ENCODE assay signal across 11 cellular contexts in genomic region chr5:54021413-54022155, GRCh38.
DNase-seq lines count a peak whose midpoint lies in the region; ATAC-seq and TF ChIP-seq lines count a peak whose summit lies in the region.
"Had no signal": no experiment of that assay in that cellular context is flagged by ENCODE, and none has a peak within 500 bp of the region (broad histone marks: within the 10 kb centered on the region; RNA-seq: fewer than 3 reads in every experiment).

No MANE protein-coding gene starts in this region.

- H3K4me3 ChIP-seq in stomach, result no peak overlapping the region
- H3K4me3 ChIP-seq: HAP-1, thyroid gland had no signal

- no peak for DNase-seq in activated naive CD4-positive, alpha-beta T cell treated with anti-CD3 and anti-CD28 coated beads, Interleukin-2, amount 50 U/mL, for 16 hours
- DNase-seq in RPMI7951 (ENCODE audit: low read depth), result peak; percentile 2
- DNase-seq in central memory CD8-positive, alpha-beta T cell (ENCODE audit: low spot score in 2 of 2), result no peak
- DNase-seq in stimulated activated effector memory CD8-positive, alpha-beta T cell treated with anti-CD3 and anti-CD28 coated beads, Interleukin-12 subunit alpha, Interleukin-12 subunit beta, amount 100 ng/mL, for 72 hours (ENCODE audit: low spot score in 2 of 2), result no peak
- DNase-seq in stomach, result no peak
- DNase-seq in COR-L47 (lab: John Stamatoyannopoulos, UW), result no peak
- DNase-seq: thyroid gland had no signal

- intact Hi-C loops in stomach (cut with DNase I; ENCODE audit: low total_unique reads), result no loop called here

- WGBS in stomach, 5 donors, result 70 to 81% (median 75%) methylated on average over 5 of the region's 5 CpGs

- H3K4me3 Mint-ChIP-seq in activated naive CD4-positive, alpha-beta T cell treated with anti-CD3 and anti-CD28 coated beads, Interleukin-2, amount 50 U/mL, for 24 hours, result peak overlapping the region; percentile 67
- no peak overlapping the region for H3K4me3 Mint-ChIP-seq in central memory CD8-positive, alpha-beta T cell
- H3K4me3 Mint-ChIP-seq in stimulated activated effector memory CD8-positive, alpha-beta T cell treated with anti-CD3 and anti-CD28 coated beads, Interleukin-12 subunit alpha, Interleukin-12 subunit beta, amount 100 ng/mL, for 72 hours, result peak overlapping the region; percentile 36

- ATAC-seq in central memory CD8-positive, alpha-beta T cell (replicated peaks; ENCODE audit: extremely low read depth, poor library complexity, severe bottlenecking), result no peak
- ATAC-seq in stimulated activated effector memory CD8-positive, alpha-beta T cell treated with anti-CD3 and anti-CD28 coated beads, Interleukin-12 subunit alpha, Interleukin-12 subunit beta, amount 100 ng/mL, for 72 hours, result peak; percentile 69
- no peak for ATAC-seq in GM21737 (IDR thresholded peaks at IDR 0.05; ENCODE audit: unreplicated experiment)

- no peak for TF ChIP-seq EP300 in stomach (IDR thresholded peaks at IDR 0.05)

- peak overlapping the region; percentile 78 for H3K27ac Mint-ChIP-seq in activated naive CD4-positive, alpha-beta T cell treated with anti-CD3 and anti-CD28 coated beads, Interleukin-2, amount 50 U/mL, for 24 hours
- peak overlapping the region; percentile 67 for H3K27ac Mint-ChIP-seq in central memory CD8-positive, alpha-beta T cell (ENCODE audit: low read depth)
- H3K27ac Mint-ChIP-seq in stimulated activated effector memory CD8-positive, alpha-beta T cell treated with anti-CD3 and anti-CD28 coated beads, Interleukin-12 subunit alpha, Interleukin-12 subunit beta, amount 100 ng/mL, for 72 hours, result peak overlapping the region; percentile 21

- no peaks in the 10 kb centered on the region for H3K27me3 ChIP-seq in stomach
- H3K27me3 ChIP-seq: thyroid gland had no signal

- peaks cover 18% of the 10 kb centered on the region for H3K36me3 Mint-ChIP-seq in activated naive CD4-positive, alpha-beta T cell treated with anti-CD3 and anti-CD28 coated beads, Interleukin-2, amount 50 U/mL, for 24 hours
- H3K36me3 Mint-ChIP-seq in central memory CD8-positive, alpha-beta T cell (ENCODE audit: insufficient read depth), result peaks cover 5% of the 10 kb centered on the region
- H3K36me3 Mint-ChIP-seq in stimulated activated effector memory CD8-positive, alpha-beta T cell treated with anti-CD3 and anti-CD28 coated beads, Interleukin-12 subunit alpha, Interleukin-12 subunit beta, amount 100 ng/mL, for 72 hours, result no peaks in the 10 kb centered on the region

- no peak for TF ChIP-seq POLR2A in stomach (IDR thresholded peaks at IDR 0.05)

- H3K4me1 Mint-ChIP-seq in activated naive CD4-positive, alpha-beta T cell treated with anti-CD3 and anti-CD28 coated beads, Interleukin-2, amount 50 U/mL, for 24 hours, result peaks cover 31% of the 10 kb centered on the region
- peaks cover 23% of the 10 kb centered on the region for H3K4me1 Mint-ChIP-seq in central memory CD8-positive, alpha-beta T cell
- H3K4me1 Mint-ChIP-seq in stimulated activated effector memory CD8-positive, alpha-beta T cell treated with anti-CD3 and anti-CD28 coated beads, Interleukin-12 subunit alpha, Interleukin-12 subunit beta, amount 100 ng/mL, for 72 hours, result peaks cover 26% of the 10 kb centered on the region

- no peaks in the 10 kb centered on the region for H3K27me3 Mint-ChIP-seq in activated naive CD4-positive, alpha-beta T cell treated with anti-CD3 and anti-CD28 coated beads, Interleukin-2, amount 50 U/mL, for 24 hours
- no peaks in the 10 kb centered on the region for H3K27me3 Mint-ChIP-seq in central memory CD8-positive, alpha-beta T cell

- H3K27ac ChIP-seq in stomach, result no peak overlapping the region
- H3K27ac ChIP-seq: RWPE1, thyroid gland had no signal

- TF ChIP-seq CTCF in stomach (IDR thresholded peaks at IDR 0.05), result no peak

- peaks cover 0 to 18% (median 0%) of the 10 kb centered on the region in 4 donors for H3K4me1 ChIP-seq in stomach
- H3K4me1 ChIP-seq: thyroid gland had no signal

- no peaks in the 10 kb centered on the region for H3K9me3 ChIP-seq in stomach
- H3K9me3 ChIP-seq: HAP-1, thyroid gland had no signal

- no peaks in the 10 kb centered on the region for H3K36me3 ChIP-seq in stomach
- H3K36me3 ChIP-seq: HAP-1, thyroid gland had no signal

- H3K9me3 Mint-ChIP-seq in activated naive CD4-positive, alpha-beta T cell treated with anti-CD3 and anti-CD28 coated beads, Interleukin-2, amount 50 U/mL, for 24 hours, result peaks cover 5% of the 10 kb centered on the region
- H3K9me3 Mint-ChIP-seq in central memory CD8-positive, alpha-beta T cell, result no peaks in the 10 kb centered on the region
- H3K9me3 Mint-ChIP-seq in stimulated activated effector memory CD8-positive, alpha-beta T cell treated with anti-CD3 and anti-CD28 coated beads, Interleukin-12 subunit alpha, Interleukin-12 subunit beta, amount 100 ng/mL, for 72 hours, result no peaks in the 10 kb centered on the region

Comparison
In these comparisons a context has a peak if more than half of its experiments do, and no peak if none do; other contexts are left out.
1. H3K27ac Mint-ChIP-seq: peak in every context shown above with its lines; median percentile 78 in activated naive CD4-positive, alpha-beta T cell treated with anti-CD3 and anti-CD28 coated beads, Interleukin-2, amount 50 U/mL, for 24 hours; 67 in central memory CD8-positive, alpha-beta T cell; 21 in stimulated activated effector memory CD8-positive, alpha-beta T cell treated with anti-CD3 and anti-CD28 coated beads, Interleukin-12 subunit alpha, Interleukin-12 subunit beta, amount 100 ng/mL, for 72 hours.